21 cellular contexts compared by ENCODE assay signal in genomic region chr14:62071029-62071428, GRCh38.
DNase-seq lines count a peak whose midpoint lies in the region; ATAC-seq and TF ChIP-seq lines count a peak whose summit lies in the region.
"Had no signal": no experiment of that assay in that cellular context is flagged by ENCODE, and none has a peak within 500 bp of the region (broad histone marks: within the 10 kb centered on the region; RNA-seq: fewer than 3 reads in every experiment).

No MANE protein-coding gene starts in this region.

- H2BK5ac ChIP-seq in mesenchymal stem cell (ENCODE audit: low read depth, low read length, poor library complexity, severe bottlenecking): no peak overlapping the region

- H3K18ac ChIP-seq in mesenchymal stem cell (ENCODE audit: low read depth in 1 of 2, low read length in 2 of 2): no peak overlapping the region

- H3K36me3 ChIP-seq in mesenchymal stem cell (ENCODE audit: control insufficient read depth in 1 of 2, insufficient read depth in 2 of 2, low read depth in 1 of 2, low read length in 2 of 2) (no peaks in the 10 kb centered on the region), body of pancreas (replicated peaks in 1 of 2; ENCODE audit: insufficient read depth in 1 of 2, low read depth in 2 of 2) (no peaks in the 10 kb centered on the region)
- H3K36me3 ChIP-seq: BE2C had no signal

- peaks cover 3% of the 10 kb centered on the region for H3K4me1 ChIP-seq in mesenchymal stem cell (ENCODE audit: control insufficient read depth, insufficient read depth, low read depth, low read length)
- no peaks in the 10 kb centered on the region for H3K4me1 ChIP-seq in body of pancreas
- H3K4me1 ChIP-seq: BE2C, Caco-2 had no signal

- H2BK12ac ChIP-seq in mesenchymal stem cell (ENCODE audit: low read length in 2 of 2): no peak overlapping the region

- no peak overlapping the region for H3K14ac ChIP-seq in mesenchymal stem cell (ENCODE audit: low read length in 2 of 2)

- WGBS in mesenchymal stem cell: 63% methylated on average over 1 of the region's 2 CpGs
- WGBS in body of pancreas, 2 donors: 57 to 62% methylated on average over 2 of the region's 2 CpGs

- no peak overlapping the region for H4K91ac ChIP-seq in mesenchymal stem cell (ENCODE audit: low read length)

- H3K23ac ChIP-seq in mesenchymal stem cell (ENCODE audit: low read length in 2 of 2): no peak overlapping the region

- H4K8ac ChIP-seq in mesenchymal stem cell (ENCODE audit: low read length): no peak overlapping the region

- intact Hi-C loops in body of pancreas (cut with DNase I): no loop called here

- TF ChIP-seq CTCF in AG10803 (conservative IDR thresholded peaks at IDR 0.05; ENCODE audit: low read length) (no peak), body of pancreas (IDR thresholded peaks at IDR 0.05) (no peak)

- no peak overlapping the region for H2BK15ac ChIP-seq in mesenchymal stem cell (ENCODE audit: low read depth, poor library complexity, severe bottlenecking)

- no peak overlapping the region for H3K4me2 ChIP-seq in mesenchymal stem cell (ENCODE audit: low read length, poor library complexity, severe bottlenecking)

- no peak overlapping the region for H3K4ac ChIP-seq in mesenchymal stem cell (ENCODE audit: low read depth in 1 of 2, low read length in 2 of 2)

- DNase-seq in AG10803 (ENCODE audit: low read depth) (peak; percentile 25), NCI-H1930 (lab: John Stamatoyannopoulos, UW) (peak; percentile 62 to 75), NCI-H82 (lab: John Stamatoyannopoulos, UW) (peak; percentile 39), mesenchymal stem cell (peak; percentile 1), GM19240 (ENCODE audit: insufficient read length, low spot score) (no peak), body of pancreas (no peak), H4 (ENCODE audit: low spot score) (no peak)
- DNase-seq: BE2C; Caco-2; CD4-positive, alpha-beta T cell; H9; NCI-H1436; NCI-H2029 treated with DMSO at 0.1 percent for 48 hours; NCI-H345; NCI-H69; OCI-M1; SHP77 had no signal

- no peaks in the 10 kb centered on the region for H3K79me1 ChIP-seq in mesenchymal stem cell (replicated peaks; ENCODE audit: low read length, poor library complexity, severe bottlenecking)

- H3K27ac ChIP-seq in mesenchymal stem cell (ENCODE audit: low read length, poor library complexity, severe bottlenecking) (no peak overlapping the region), body of pancreas (no peak overlapping the region)
- H3K27ac ChIP-seq: HL-60, SK-N-MC had no signal

- H2AFZ ChIP-seq in mesenchymal stem cell (ENCODE audit: low read depth, low read length): no peak overlapping the region

- TF ChIP-seq POLR2A in body of pancreas (IDR thresholded peaks at IDR 0.05): no peak

- H2AK5ac ChIP-seq in mesenchymal stem cell (ENCODE audit: low read length, severe bottlenecking): no peak overlapping the region

- ATAC-seq in body of pancreas (no peak), GM19395 (IDR thresholded peaks at IDR 0.05; ENCODE audit: unreplicated experiment) (no peak)
- ATAC-seq: GM12878 had no signal

- H3K4me3 ChIP-seq in AG10803 (ENCODE audit: low read length): no peak overlapping the region
- no peak overlapping the region for H3K4me3 ChIP-seq in mesenchymal stem cell (ENCODE audit: insufficient read depth in 1 of 2, low read depth in 1 of 2, low read length in 2 of 2)
- no peak overlapping the region for H3K4me3 ChIP-seq in body of pancreas
- H3K4me3 ChIP-seq: GM12878, SK-N-MC had no signal

- H3K27me3 ChIP-seq in mesenchymal stem cell (ENCODE audit: control insufficient read depth in 1 of 2, insufficient read depth in 1 of 2, low read length in 2 of 2) (peaks cover 0 to 2% of the 10 kb centered on the region in 2 experiments), body of pancreas (no peaks in the 10 kb centered on the region)

- no peaks in the 10 kb centered on the region for H3K9me3 ChIP-seq in mesenchymal stem cell (ENCODE audit: control insufficient read depth, low read length)
- no peaks in the 10 kb centered on the region for H3K9me3 ChIP-seq in body of pancreas
- H3K9me3 ChIP-seq: BE2C, Caco-2 had no signal

- H3K9ac ChIP-seq in mesenchymal stem cell (ENCODE audit: low read length): no peak overlapping the region

- H2BK120ac ChIP-seq in mesenchymal stem cell (ENCODE audit: low read depth, low read length): no peak overlapping the region

Comparison
In these comparisons a context has a peak if more than half of its experiments do, and no peak if none do; other contexts are left out.
1. DNase-seq: peak in AG10803 (single experiment), NCI-H1930 (2 of 2), NCI-H82 (single experiment) and mesenchymal stem cell (single experiment); none in GM19240 (single experiment), body of pancreas (0 of 4) and H4 (single experiment).